ENCODE assay signal across 26 cellular contexts in genomic region chr1:104946558-104947210, GRCh38.
"Had no signal": no experiment of that assay in that cellular context is flagged by ENCODE, and none has a peak within 500 bp of the region (broad histone marks: within the 10 kb centered on the region; RNA-seq: fewer than 3 reads in every experiment).

No MANE protein-coding gene starts in this region.

- H3K27me3 Mint-ChIP-seq: dendritic cell treated with granulocyte-macrophage colony-stimulating factor and Interleukin-4, amounts not matched to agents 40 ng/mL and 50 ng/mL, for 4 days; memory B cell; stimulated activated naive B cell treated with anti-CD40 and anti-IgM and Interleukin-4, amounts not matched to agents 10 μg/mL and 1 μg/mL and 100 μg/mL, for 72 hours; stimulated activated naive CD8-positive, alpha-beta T cell treated with anti-CD3 and anti-CD28 coated beads, Interleukin-15, Interleukin-2, amounts not matched to agents 100 ng/mL and 50 ng/mL, for 24 hours had no signal

- H3K9me3 ChIP-seq: esophagus muscularis mucosa, gastroesophageal sphincter, ovary, psoas muscle, sigmoid colon, thoracic aorta, tibial nerve, upper lobe of right lung, uterus had no signal

- H3K4me3 ChIP-seq: esophagus muscularis mucosa, gastroesophageal sphincter, heart left ventricle, hepatocyte, lung, ovary, psoas muscle, sigmoid colon, thoracic aorta, tibial nerve, upper lobe of right lung, uterus had no signal

- H3K36me3 Mint-ChIP-seq: memory B cell had no signal

- H3K4me2 ChIP-seq: hepatocyte had no signal

- H3K27ac ChIP-seq: esophagus muscularis mucosa, foreskin keratinocyte, gastroesophageal sphincter, heart left ventricle, hepatocyte, ovary, psoas muscle, sigmoid colon, thoracic aorta, tibial nerve, upper lobe of right lung, uterus had no signal

- H3K9me3 Mint-ChIP-seq: memory B cell had no signal

- H3K4me1 Mint-ChIP-seq: endodermal cell; natural killer cell; stimulated activated naive B cell treated with anti-CD40 and anti-IgM and Interleukin-4, amounts not matched to agents 10 μg/mL and 1 μg/mL and 100 μg/mL, for 72 hours had no signal

- H2AFZ ChIP-seq: hepatocyte had no signal

- H3K27ac Mint-ChIP-seq: dendritic cell treated with granulocyte-macrophage colony-stimulating factor and Interleukin-4, amounts not matched to agents 40 ng/mL and 50 ng/mL, for 4 days; endodermal cell; memory B cell; natural killer cell; stimulated activated naive B cell treated with anti-CD40 and anti-IgM and Interleukin-4, amounts not matched to agents 10 μg/mL and 1 μg/mL and 100 μg/mL, for 72 hours; stimulated activated naive CD8-positive, alpha-beta T cell treated with anti-CD3 and anti-CD28 coated beads, Interleukin-15, Interleukin-2, amounts not matched to agents 100 ng/mL and 50 ng/mL, for 24 hours had no signal

- H3K4me3 Mint-ChIP-seq: dendritic cell treated with granulocyte-macrophage colony-stimulating factor and Interleukin-4, amounts not matched to agents 40 ng/mL and 50 ng/mL, for 4 days; endodermal cell; memory B cell; natural killer cell; stimulated activated naive B cell treated with anti-CD40 and anti-IgM and Interleukin-4, amounts not matched to agents 10 μg/mL and 1 μg/mL and 100 μg/mL, for 72 hours; stimulated activated naive CD8-positive, alpha-beta T cell treated with anti-CD3 and anti-CD28 coated beads, Interleukin-15, Interleukin-2, amounts not matched to agents 100 ng/mL and 50 ng/mL, for 24 hours had no signal

- H3K27me3 ChIP-seq: esophagus muscularis mucosa, foreskin keratinocyte, gastroesophageal sphincter, heart left ventricle, hepatocyte, ovary, sigmoid colon, tibial nerve, upper lobe of right lung, uterus had no signal

- ATAC-seq: foreskin keratinocyte; gastroesophageal sphincter; heart left ventricle; left lobe of liver; natural killer cell; psoas muscle; right cardiac atrium; stimulated activated naive B cell treated with anti-CD40 and anti-IgM and Interleukin-4, amounts not matched to agents 10 μg/mL and 1 μg/mL and 100 μg/mL, for 72 hours; upper lobe of right lung had no signal

- DNase-seq: effector CD8-positive, alpha-beta T cell; endodermal cell; foreskin keratinocyte; heart left ventricle; kidney; natural killer cell; occipital lobe; ovary; posterior cingulate gyrus; psoas muscle; right cardiac atrium; sigmoid colon; stimulated activated CD4-positive, alpha-beta T cell treated with anti-CD3 and anti-CD28 coated beads, Interleukin-4, amount 100 ng/mL, for 4 hours; stimulated activated naive B cell treated with anti-CD40 and anti-IgM and Interleukin-4, amounts not matched to agents 10 μg/mL and 1 μg/mL and 100 μg/mL, for 72 hours; upper lobe of right lung; uterus had no signal

- H3K79me2 ChIP-seq: hepatocyte had no signal

- H3K36me3 ChIP-seq: esophagus muscularis mucosa, gastroesophageal sphincter, heart left ventricle, ovary, sigmoid colon, thoracic aorta, tibial nerve, upper lobe of right lung, uterus had no signal
